8 cellular contexts compared by ENCODE assay signal in genomic region chr22:31496735-31497146, GRCh38. TPM values are rescaled to one million over a fixed set of nuclear protein-coding genes. Genes with fewer than 3 reads are reported as not detected.
DNase-seq lines count a peak whose midpoint lies in the region; ATAC-seq and TF ChIP-seq lines count a peak whose summit lies in the region.

No MANE protein-coding gene starts in this region.

- H3K4me3 Mint-ChIP-seq in natural killer cell treated with Interleukin-12 subunit alpha and Interleukin-12 subunit beta and Interleukin-15 and Interleukin-18, amount 100 ng/mL, for 72 hours, result peak overlapping the region; percentile 89
- peak overlapping the region; percentile 93 for H3K4me3 Mint-ChIP-seq in type B pancreatic cell

- peak overlapping the region; percentile 79 to 83 for H3K27ac Mint-ChIP-seq in natural killer cell treated with Interleukin-12 subunit alpha and Interleukin-12 subunit beta and Interleukin-15 and Interleukin-18, amount 100 ng/mL, for 72 hours
- peak overlapping the region; percentile 91 for H3K27ac Mint-ChIP-seq in type B pancreatic cell

- peaks cover 12 to 17% of the 10 kb centered on the region in 2 donors for H3K4me1 Mint-ChIP-seq in natural killer cell treated with Interleukin-12 subunit alpha and Interleukin-12 subunit beta and Interleukin-15 and Interleukin-18, amount 100 ng/mL, for 72 hours (ENCODE audit: low read depth in 2 of 2)
- H3K4me1 Mint-ChIP-seq in type B pancreatic cell (ENCODE audit: unreplicated experiment), result peaks cover 8% of the 10 kb centered on the region

- peak overlapping the region; percentile 71 for H3K27ac ChIP-seq in epithelial cell of prostate

- peak; percentile 34 for DNase-seq in SKM-1 treated with dmso at 0.1 percent for 144 hours (lab: John Stamatoyannopoulos, UW; ENCODE audit: unreplicated experiment)
- DNase-seq in SKM-1 (lab: John Stamatoyannopoulos, UW; ENCODE audit: unreplicated experiment), result no peak
- peak; percentile 30 for DNase-seq in HT-29 (ENCODE audit: low spot score)
- DNase-seq in activated CD4-positive, alpha-beta T cell treated with anti-CD3 and anti-CD28 coated beads, Interleukin-2, amount 50 U/mL, for 48 hours, result peak; percentile 52 to 61
- no peak for DNase-seq in epithelial cell of prostate (ENCODE audit: low read depth, low spot score)
- DNase-seq in natural killer cell treated with Interleukin-12 subunit alpha and Interleukin-12 subunit beta and Interleukin-15 and Interleukin-18, amount 100 ng/mL, for 72 hours (ENCODE audit: low spot score), result peak; percentile 65
- no peak for DNase-seq in type B pancreatic cell (ENCODE audit: extremely low spot score, unreplicated experiment)
- DNase-seq in GM20000 (ENCODE audit: low spot score), result no peak

- TF ChIP-seq CTCF in type B pancreatic cell (conservative IDR thresholded peaks at IDR 0.05) (no peak), GM20000 (IDR thresholded peaks at IDR 0.05; ENCODE audit: extremely low read depth, missing control alignments) (no peak)

- H3K9me3 Mint-ChIP-seq in natural killer cell treated with Interleukin-12 subunit alpha and Interleukin-12 subunit beta and Interleukin-15 and Interleukin-18, amount 100 ng/mL, for 72 hours, result no peaks in the 10 kb centered on the region
- H3K9me3 Mint-ChIP-seq in type B pancreatic cell, result peaks cover 4% of the 10 kb centered on the region

- ATAC-seq in natural killer cell treated with Interleukin-12 subunit alpha and Interleukin-12 subunit beta and Interleukin-15 and Interleukin-18, amount 100 ng/mL, for 72 hours, result peak; percentile 55 to 57

- H3K27me3 Mint-ChIP-seq in natural killer cell treated with Interleukin-12 subunit alpha and Interleukin-12 subunit beta and Interleukin-15 and Interleukin-18, amount 100 ng/mL, for 72 hours, result no peaks in the 10 kb centered on the region
- H3K27me3 Mint-ChIP-seq in type B pancreatic cell, result no peaks in the 10 kb centered on the region

- H3K36me3 Mint-ChIP-seq in natural killer cell treated with Interleukin-12 subunit alpha and Interleukin-12 subunit beta and Interleukin-15 and Interleukin-18, amount 100 ng/mL, for 72 hours, result peaks cover 8% of the 10 kb centered on the region
- H3K36me3 Mint-ChIP-seq in type B pancreatic cell, result peaks cover 6% of the 10 kb centered on the region

RNA-seq across cellular contexts. Expression of gene SFI1, which starts 0.4 kb away (rescaled TPM):
- total RNA-seq in HT-29 (2014; rRNA removed; shearing (Covaris generic)), result 20.5 and 26.1 TPM in 2 replicates
- total RNA-seq in natural killer cell treated with Interleukin-12 subunit alpha and Interleukin-12 subunit beta and Interleukin-15 and Interleukin-18, amount 100 ng/mL, for 72 hours, result 100 to 1,000 TPM; 213 to 332 TPM
- total RNA-seq in type B pancreatic cell (ENCODE audit: low replicate concordance), result 28.7 and 50.3 TPM in 2 replicates

RNA-seq across cellular contexts. Expression of gene EIF4ENIF1, which starts 7.1 kb away (rescaled TPM):
- 3.9 and 4.3 TPM in 2 replicates for total RNA-seq in HT-29 (2014; rRNA removed; shearing (Covaris generic))
- 100 to 1,000 TPM in 1 of 2 donors, 10 to 100 TPM in 1; 83.4 to 107 TPM for total RNA-seq in natural killer cell treated with Interleukin-12 subunit alpha and Interleukin-12 subunit beta and Interleukin-15 and Interleukin-18, amount 100 ng/mL, for 72 hours
- 38.8 and 42.6 TPM in 2 replicates for total RNA-seq in type B pancreatic cell (ENCODE audit: low replicate concordance)

Comparison
In these comparisons a context has a peak if more than half of its experiments do, and no peak if none do; other contexts are left out.
1. DNase-seq: peak in SKM-1 treated with dmso at 0.1 percent for 144 hours (single experiment), HT-29 (single experiment), activated CD4-positive, alpha-beta T cell treated with anti-CD3 and anti-CD28 coated beads, Interleukin-2, amount 50 U/mL, for 48 hours (2 of 2) and natural killer cell treated with Interleukin-12 subunit alpha and Interleukin-12 subunit beta and Interleukin-15 and Interleukin-18, amount 100 ng/mL, for 72 hours (single experiment); none in SKM-1 (single experiment), epithelial cell of prostate (single experiment), type B pancreatic cell (single experiment) and GM20000 (single experiment).